Comparison of ENCODE assay signal across 8 cellular contexts in genomic region chr9:99906403-99907207, GRCh38. TPM values are rescaled to one million over a fixed set of nuclear protein-coding genes. Genes with fewer than 3 reads are reported as not detected.
A peak's percentile ranks its signal among the peaks of the same experiment; 100 is the strongest.
DNase-seq lines count a peak whose midpoint lies in the region; ATAC-seq lines count a peak whose summit lies in the region.

Gene STX17, plus strand, starts transcription at chr9:99906654. Its CDS starts 8,586 bp downstream, at chr9:99915240.

- peaks cover 8% of the 10 kb centered on the region; the same call in 1 of the 2 replicates for H3K36me3 ChIP-seq in BLaER1

- H3K4me3 Mint-ChIP-seq in activated CD8-positive, alpha-beta T cell treated with anti-CD3 and anti-CD28 coated beads, Interleukin-2, amount 10 ng/mL, durations not matched to agents 7 days and 5 days, result peak within 1 kb of the TSS; percentile 98

- peak within 1 kb of the TSS; percentile 79 for H3K4me3 ChIP-seq in BLaER1

- H3K27me3 Mint-ChIP-seq in activated CD8-positive, alpha-beta T cell treated with anti-CD3 and anti-CD28 coated beads, Interleukin-2, amount 10 ng/mL, durations not matched to agents 7 days and 5 days (ENCODE audit: low read depth), result peaks cover 12% of the 10 kb centered on the region

- H3K36me3 Mint-ChIP-seq in activated CD8-positive, alpha-beta T cell treated with anti-CD3 and anti-CD28 coated beads, Interleukin-2, amount 10 ng/mL, durations not matched to agents 7 days and 5 days (ENCODE audit: low read depth), result peaks cover 9% of the 10 kb centered on the region

- peak within 1 kb of the TSS; percentile 88 for H3K9ac ChIP-seq in BLaER1

- H3K9me3 ChIP-seq in BLaER1, result no peaks in the 10 kb centered on the region

- H3K27ac Mint-ChIP-seq in activated CD8-positive, alpha-beta T cell treated with anti-CD3 and anti-CD28 coated beads, Interleukin-2, amount 10 ng/mL, durations not matched to agents 7 days and 5 days, result peak within 1 kb of the TSS; percentile 99

- H3K4me2 ChIP-seq in BLaER1, result peak within 1 kb of the TSS; percentile 91

- POLR2A ChIA-PET in activated CD8-positive, alpha-beta T cell treated with anti-CD3 and anti-CD28 coated beads, Interleukin-2, amount 10 ng/mL, durations not matched to agents 7 days and 5 days (lab: Charles Lee), result interaction anchor here (0.5 to 2.3 kb wide), 11 partner anchors 31 to 684 kb away, joined by 3 to 9 read pairs (median 3); partner anchors contain the start of gene NR4A3

- peaks cover 24% of the 10 kb centered on the region for H3K4me1 Mint-ChIP-seq in activated CD8-positive, alpha-beta T cell treated with anti-CD3 and anti-CD28 coated beads, Interleukin-2, amount 10 ng/mL, durations not matched to agents 7 days and 5 days (ENCODE audit: low read depth)

- H3K27ac ChIP-seq in BLaER1, result peak within 1 kb of the TSS; percentile 87

- H3K27me3 ChIP-seq in BLaER1, result no peaks in the 10 kb centered on the region

- H3K4me1 ChIP-seq in BLaER1, result peaks cover 23% of the 10 kb centered on the region

- H4K20me1 ChIP-seq in BLaER1, result peaks cover 9% of the 10 kb centered on the region; the same call in 1 of the 2 replicates

- CTCF ChIA-PET in activated CD8-positive, alpha-beta T cell treated with anti-CD3 and anti-CD28 coated beads, Interleukin-2, amount 10 ng/mL, durations not matched to agents 7 days and 5 days (lab: Charles Lee), result interaction anchor here (0.6 to 5.8 kb wide), 10 partner anchors 10 to 743 kb away, joined by 3 to 44 read pairs (median 3); no protein-coding TSS in a partner anchor

- DNase-seq in GM19238 (ENCODE audit: insufficient read length, low spot score), result peak; percentile 76
- DNase-seq in NCI-H774 (lab: John Stamatoyannopoulos, UW), result peak; percentile 79
- DNase-seq in activated CD8-positive, alpha-beta T cell treated with anti-CD3 and anti-CD28 coated beads, Interleukin-2, amount 10 ng/mL, durations not matched to agents 7 days and 5 days, result peak; percentile 80
- peak; percentile 73 for DNase-seq in effector CD4-positive, alpha-beta T cell
- DNase-seq in lung microvascular endothelial cell (ENCODE audit: low read depth in 2 of 2), result peak; percentile 79 to 83
- peak; percentile 48 to 81 (median 58) for DNase-seq in stimulated activated CD4-positive, alpha-beta T cell treated with anti-CD3 and anti-CD28 coated beads, TNF-alpha, amount 100 ng/mL, for 48 hours (ENCODE audit: low read depth in 3 of 3)

- H3K9me3 Mint-ChIP-seq in activated CD8-positive, alpha-beta T cell treated with anti-CD3 and anti-CD28 coated beads, Interleukin-2, amount 10 ng/mL, durations not matched to agents 7 days and 5 days (ENCODE audit: insufficient read depth), result no peaks in the 10 kb centered on the region

- ATAC-seq in HG03442 (IDR thresholded peaks at IDR 0.05; ENCODE audit: unreplicated experiment), result peak; percentile 85
- peak; percentile 87 for ATAC-seq in activated CD8-positive, alpha-beta T cell treated with anti-CD3 and anti-CD28 coated beads, Interleukin-2, amount 10 ng/mL, durations not matched to agents 7 days and 5 days

RNA-seq across cellular contexts. Expression of gene STX17, which starts in this region (rescaled TPM):
- total RNA-seq in activated CD8-positive, alpha-beta T cell treated with anti-CD3 and anti-CD28 coated beads, Interleukin-2, amount 10 ng/mL, durations not matched to agents 7 days and 5 days, result 10 to 100 TPM; 35.3 to 40.0 TPM
- 11.6 and 11.9 TPM in 2 replicates for total RNA-seq in lung microvascular endothelial cell

Comparison
In these comparisons a context has a peak if more than half of its experiments do, and no peak if none do; other contexts are left out.
1. Peak in every context shown above with its lines: DNase-seq, ATAC-seq, H3K4me3 ChIP-seq and H3K27ac ChIP-seq.